20 cellular contexts compared by ENCODE assay signal in genomic region chr1:185349556-185349955, GRCh38. TPM values are rescaled to one million over a fixed set of nuclear protein-coding genes. Genes with fewer than 3 reads are reported as not detected.
DNase-seq lines count a peak whose midpoint lies in the region; ATAC-seq, FAIRE-seq and TF ChIP-seq lines count a peak whose summit lies in the region.
"Had no signal": no experiment of that assay in that cellular context is flagged by ENCODE, and none has a peak within 500 bp of the region (broad histone marks: within the 10 kb centered on the region; RNA-seq: fewer than 3 reads in every experiment).

No MANE protein-coding gene starts in this region.

- peak overlapping the region; percentile 38 for H3K4me3 ChIP-seq in SK-N-MC

- peak overlapping the region; percentile 88 for H3K27ac ChIP-seq in SK-N-MC

- FAIRE-seq in D721Med (lab: Jason Lieb, UNC) = peak; percentile 51
- FAIRE-seq: A204.1, H54 had no signal

- H3K9ac ChIP-seq in SK-N-MC (ENCODE audit: insufficient read length) = no peak overlapping the region

- no peaks in the 10 kb centered on the region for H3K36me3 ChIP-seq in SK-N-MC (ENCODE audit: insufficient read depth, low read length)

- no peaks in the 10 kb centered on the region for H3K36me3 Mint-ChIP-seq in nephron (ENCODE audit: low read depth)
- no peaks in the 10 kb centered on the region for H3K36me3 Mint-ChIP-seq in natural killer cell treated with Interleukin-12 subunit alpha and Interleukin-12 subunit beta and Interleukin-15 and Interleukin-18, amount 100 ng/mL, for 72 hours

- no peaks in the 10 kb centered on the region for H3K9me3 Mint-ChIP-seq in nephron
- H3K9me3 Mint-ChIP-seq in natural killer cell treated with Interleukin-12 subunit alpha and Interleukin-12 subunit beta and Interleukin-15 and Interleukin-18, amount 100 ng/mL, for 72 hours = no peaks in the 10 kb centered on the region
- H3K9me3 Mint-ChIP-seq: CD4-positive, alpha-beta T cell; HFFc6 had no signal

- DNase-seq in D721Med (ENCODE audit: insufficient read length, low spot score) (no peak), SK-N-MC (ENCODE audit: low read depth, low spot score) (no peak), fibroblast of peridontal ligament (ENCODE audit: extremely low read depth) (peak; percentile 18), NCI-H187 (lab: John Stamatoyannopoulos, UW) (no peak), HUDEP-2 (lab: John Stamatoyannopoulos, UW; ENCODE audit: unreplicated experiment in 76 of 76) (no peak)
- no peak for DNase-seq in natural killer cell treated with Interleukin-12 subunit alpha and Interleukin-12 subunit beta and Interleukin-15 and Interleukin-18, amount 100 ng/mL, for 72 hours (ENCODE audit: low spot score)
- DNase-seq: CD4-positive, alpha-beta T cell; DMS153; GDM1; HFFc6; NCI-H1694; NCI-H510A; NCI-H82; OCI-M1; SHP77 had no signal

- H3K4me3 Mint-ChIP-seq in nephron = no peak overlapping the region
- no peak overlapping the region for H3K4me3 Mint-ChIP-seq in natural killer cell treated with Interleukin-12 subunit alpha and Interleukin-12 subunit beta and Interleukin-15 and Interleukin-18, amount 100 ng/mL, for 72 hours
- H3K4me3 Mint-ChIP-seq: CD4-positive, alpha-beta T cell; HFFc6 had no signal

- H3K9me3 ChIP-seq in SK-N-MC (ENCODE audit: low read depth, low read length) = no peaks in the 10 kb centered on the region
- H3K9me3 ChIP-seq: Caco-2 had no signal

- no peaks in the 10 kb centered on the region for H3K27me3 Mint-ChIP-seq in nephron (ENCODE audit: low read depth)
- H3K27me3 Mint-ChIP-seq in natural killer cell treated with Interleukin-12 subunit alpha and Interleukin-12 subunit beta and Interleukin-15 and Interleukin-18, amount 100 ng/mL, for 72 hours = no peaks in the 10 kb centered on the region
- H3K27me3 Mint-ChIP-seq: CD4-positive, alpha-beta T cell had no signal

- peak overlapping the region; percentile 30 to 74 (median 66) for H3K27ac Mint-ChIP-seq in nephron
- H3K27ac Mint-ChIP-seq in natural killer cell treated with Interleukin-12 subunit alpha and Interleukin-12 subunit beta and Interleukin-15 and Interleukin-18, amount 100 ng/mL, for 72 hours = peak overlapping the region in 1 of 2 donors; percentile 39
- H3K27ac Mint-ChIP-seq: CD4-positive, alpha-beta T cell; HFFc6 had no signal

- no peak for ATAC-seq in HG03045 (IDR thresholded peaks at IDR 0.05; ENCODE audit: unreplicated experiment)
- no peak for ATAC-seq in natural killer cell treated with Interleukin-12 subunit alpha and Interleukin-12 subunit beta and Interleukin-15 and Interleukin-18, amount 100 ng/mL, for 72 hours

- peaks cover 34% of the 10 kb centered on the region for H3K4me1 Mint-ChIP-seq in nephron
- peaks cover 15 to 21% of the 10 kb centered on the region in 2 donors for H3K4me1 Mint-ChIP-seq in natural killer cell treated with Interleukin-12 subunit alpha and Interleukin-12 subunit beta and Interleukin-15 and Interleukin-18, amount 100 ng/mL, for 72 hours (ENCODE audit: low read depth in 2 of 2)

- TF ChIP-seq CTCF in D721Med (IDR thresholded peaks at IDR 0.05; ENCODE audit: insufficient read depth, missing control alignments) (no peak), nephron (IDR thresholded peaks at IDR 0.05; ENCODE audit: unreplicated experiment in 3 of 3) (no peak)

RNA-seq across cellular contexts. Expression of gene IVNS1ABP, which starts 32.5 kb away (rescaled TPM):
- total RNA-seq in natural killer cell treated with Interleukin-12 subunit alpha and Interleukin-12 subunit beta and Interleukin-15 and Interleukin-18, amount 100 ng/mL, for 72 hours = 100 to 1,000 TPM; 744 to 950 TPM
